In the genomic region with DNA sequence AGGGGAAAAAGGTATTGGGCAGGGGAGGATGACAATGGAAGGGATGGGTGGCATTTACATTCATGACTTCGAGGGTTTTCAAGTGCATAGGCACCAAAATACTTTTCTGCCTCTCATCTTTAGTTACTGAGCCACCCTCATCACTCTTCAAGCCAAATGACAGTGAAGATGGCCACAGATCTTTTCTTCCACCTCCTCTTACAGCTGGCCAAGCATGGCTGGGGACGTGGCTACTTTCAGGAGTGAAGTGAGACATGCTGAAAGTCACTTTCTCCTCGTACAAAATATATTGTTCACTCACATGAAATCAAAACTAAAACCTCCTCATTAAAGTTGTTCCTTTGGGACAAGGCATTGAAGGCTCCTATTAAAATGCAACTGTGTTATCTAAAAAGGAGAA, we compare ENCODE assay signal across 1 cellular context.
TF ChIP-seq lines count a peak whose summit lies in the region.

No MANE protein-coding gene starts in this region.

TF ChIP-seq in GM12878, 131 proteins besides CTCF, POLR2A, EP300 and RAD21 (continued from another document):
- TF ChIP-seq, protein P1, sequence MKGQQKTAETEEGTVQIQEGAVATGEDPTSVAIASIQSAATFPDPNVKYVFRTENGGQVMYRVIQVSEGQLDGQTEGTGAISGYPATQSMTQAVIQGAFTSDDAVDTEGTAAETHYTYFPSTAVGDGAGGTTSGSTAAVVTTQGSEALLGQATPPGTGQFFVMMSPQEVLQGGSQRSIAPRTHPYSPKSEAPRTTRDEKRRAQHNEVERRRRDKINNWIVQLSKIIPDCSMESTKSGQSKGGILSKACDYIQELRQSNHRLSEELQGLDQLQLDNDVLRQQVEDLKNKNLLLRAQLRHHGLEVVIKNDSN (IDR thresholded peaks at IDR 0.05; ENCODE audit: borderline replicate concordance, extremely low read length, insufficient read depth, low read depth, low read length): no peak
- no peak for TF ChIP-seq SIN3A (IDR thresholded peaks at IDR 0.05; ENCODE audit: low read depth, low read length)
